ENCODE assay signal across 20 cellular contexts in genomic region chr12:110934093-110934852, GRCh38. TPM values are rescaled to one million over a fixed set of nuclear protein-coding genes. Genes with fewer than 3 reads are reported as not detected.
DNase-seq lines count a peak whose midpoint lies in the region; ATAC-seq, FAIRE-seq and TF ChIP-seq lines count a peak whose summit lies in the region.
"Had no signal": no experiment of that assay in that cellular context is flagged by ENCODE, and none has a peak within 500 bp of the region (broad histone marks: within the 10 kb centered on the region; RNA-seq: fewer than 3 reads in every experiment).

No MANE protein-coding gene starts in this region.

- intact Hi-C loops in adrenal gland (cut with DNase I), result loop anchor here in 1 of 2 donors (10.0 kb wide), 1 partner anchor 381 kb away; no protein-coding TSS in a partner anchor
- intact Hi-C loops in colonic mucosa (cut with DNase I), result no loop called here

- no peak overlapping the region for H3K9ac ChIP-seq in colonic mucosa (ENCODE audit: low read depth in 2 of 2, low read length in 2 of 2)

- H3K36me3 ChIP-seq in adrenal gland (replicated peaks in 1 of 2) (no peaks in the 10 kb centered on the region), colonic mucosa (no peaks in the 10 kb centered on the region)

- H3K27ac ChIP-seq in A549 (peak overlapping the region; percentile 64 to 83), adrenal gland (no peak overlapping the region), colonic mucosa (no peak overlapping the region)

- H3K27me3 ChIP-seq in adrenal gland (no peaks in the 10 kb centered on the region), colonic mucosa (no peaks in the 10 kb centered on the region)

- DNase-seq in A549 (ENCODE audit: low read depth in 1 of 2, low spot score in 1 of 2) (peak; percentile 77 to 80), HPDE6-E6E7 (ENCODE audit: extremely low spot score) (peak; percentile 96), adrenal gland (peak; percentile 31 to 72 (median 67)), iPS-NIHi11 (ENCODE audit: low spot score) (peak; percentile 47), mucosa of gallbladder (ENCODE audit: low spot score) (no peak), colonic mucosa (no peak)
- DNase-seq in effector CD8-positive, alpha-beta T cell (lab: John Stamatoyannopoulos, UW), result no peak
- DNase-seq: activated T-cell treated with anti-CD3 and anti-CD28 coated beads, Interleukin-2, amount 50 U/mL, for 4 hours; AML-193; anterior cingulate cortex; DMS79 treated with DMSO at 0.1 percent for 48 hours; effector memory CD8-positive, alpha-beta T cell; HCEC 1CT; mesenchymal stem cell; NCI-H1436; NCI-H526 had no signal

- H3K4me3 ChIP-seq in A549 (no peak overlapping the region), adrenal gland (no peak overlapping the region), colonic mucosa (no peak overlapping the region)

- ATAC-seq in A549 (peak; percentile 75 to 89; a peak in 5 of 6 replicates), GM21381 (IDR thresholded peaks at IDR 0.05; ENCODE audit: unreplicated experiment) (no peak)
- ATAC-seq: activated CD4-positive, CD25-positive, alpha-beta regulatory T cell treated with anti-CD3 and anti-CD28 coated beads, Interleukin-2, amount 50 U/mL, for 24 hours; activated T-cell treated with anti-CD3 and anti-CD28 coated beads, Interleukin-2, amount 50 U/mL, for 4 hours; effector memory CD8-positive, alpha-beta T cell had no signal

- H3K4me2 ChIP-seq in A549, result peak overlapping the region; percentile 41

- FAIRE-seq in A549 (lab: Jason Lieb, UNC), result no peak
- FAIRE-seq: HTR-8/SVneo had no signal

- POLR2A ChIA-PET in A549 (lab: Yijun Ruan, JAX), result no interaction called here

- no peak for TF ChIP-seq CTCF in A549 (IDR thresholded peaks at IDR 0.05)
- TF ChIP-seq CTCF in adrenal gland (IDR thresholded peaks at IDR 0.05), result no peak
- TF ChIP-seq CTCF in colonic mucosa (IDR thresholded peaks at IDR 0.05), result no peak

- no peaks in the 10 kb centered on the region for H3K9me3 ChIP-seq in A549
- no peaks in the 10 kb centered on the region for H3K9me3 ChIP-seq in adrenal gland (replicated peaks in 1 of 3)
- no peaks in the 10 kb centered on the region for H3K9me3 ChIP-seq in colonic mucosa

- peaks cover 31% of the 10 kb centered on the region for H3K4me1 ChIP-seq in A549
- H3K4me1 ChIP-seq in adrenal gland (replicated peaks in 1 of 2), result no peaks in the 10 kb centered on the region
- no peaks in the 10 kb centered on the region for H3K4me1 ChIP-seq in colonic mucosa

- TF ChIP-seq POLR2A in A549 (IDR thresholded peaks at IDR 0.05; ENCODE audit: low read length) (no peak), adrenal gland (IDR thresholded peaks at IDR 0.05) (no peak)

- peak in 1 of 2 experiments; percentile 44; a peak in 1 of 5 replicates for TF ChIP-seq EP300 in A549 (IDR thresholded peaks at IDR 0.05)

- 9% methylated on average over 3 of the region's 3 CpGs for WGBS in A549 (ENCODE audit: missing lambda C conversion rate)
- WGBS in adrenal gland, 4 donors, result 39 to 52% (median 48%) methylated on average over 3 of the region's 3 CpGs

- CTCF ChIA-PET in A549 (lab: Yijun Ruan, JAX), result interaction anchor here (0.5 to 7.7 kb wide), 11 partner anchors 9 to 1517 kb away, joined by 3 to 71 read pairs (median 4); no protein-coding TSS in a partner anchor

- TF ChIP-seq RAD21 in A549 (conservative IDR thresholded peaks at IDR 0.05 in 1 of 2, IDR thresholded peaks at IDR 0.05 in 1 of 2), result no peak

TF ChIP-seq in A549, 52 proteins besides CTCF, POLR2A, EP300 and RAD21:
- TF ChIP-seq JUN (IDR thresholded peaks at IDR 0.05) (peak in 1 of 2 experiments; percentile 41; a peak in 1 of 5 replicates), SMC3 (IDR thresholded peaks at IDR 0.05) (no peak), JUNB (IDR thresholded peaks at IDR 0.05) (peak; percentile 42), GATA3 (IDR thresholded peaks at IDR 0.05; ENCODE audit: borderline replicate concordance) (peak; percentile 7; the same call in 1 of the 2 replicates), FOSL2 (IDR thresholded peaks at IDR 0.05) (no peak), FOSL2 (CRISPR knock-in tag; IDR thresholded peaks at IDR 0.05) (peak; percentile 80), MAX (IDR thresholded peaks at IDR 0.05) (0 out of 2 replicates have a peak, but pooled peaks have one; percentile 12), HEYL (CRISPR knock-in tag; IDR thresholded peaks at IDR 0.05) (no peak), HOXA7 (CRISPR knock-in tag; IDR thresholded peaks at IDR 0.05) (no peak)

RNA-seq across cellular contexts. Expression of gene MYL2, which starts 13.9 kb away (rescaled TPM):
- polyA plus RNA-seq in A549 (2011; rRNA removed), result 0.13 TPM in 1 of 2 replicates, not detected in the other
- polyA plus RNA-seq in A549 (2012; cell fraction: cytosol; rRNA removed), result not detected in 2 replicates
- 0.12 TPM in 1 of 2 replicates, not detected in the other for polyA plus RNA-seq in A549 (2012; cell fraction: nucleus; rRNA removed)
- polyA plus RNA-seq in A549 (2017; fragmentation: RNase III; extraction: RNeasy Plus Mini Kit Qiagen cat#74134 plus additional on column Dnase treatment), result not detected in 3 replicates
- not detected in 2 replicates for polyA minus RNA-seq in A549 (2011; rRNA and poly(A)+ RNA removed)
- 1 to 10 TPM in 2 of 8 donors, under 1 TPM in 1, not detected in 5; 0.58 to 6.3 (median 2.0) TPM for total RNA-seq in adrenal gland
- polyA plus RNA-seq in adrenal gland, result 1 to 10 TPM in 2 of 3 donors, not detected in 1; 3.2 to 6.5 TPM
- total RNA-seq in mucosa of gallbladder, result not detected
- total RNA-seq in colonic mucosa, result 1 to 10 TPM in 1 of 2 donors, not detected in 1; 2.4 TPM
- total RNA-seq: activated T-cell treated with anti-CD3 and anti-CD28 coated beads, Interleukin-2, amount 50 U/mL, for 4 hours; osteocyte had no signal

Comparison
In these comparisons a context has a peak if more than half of its experiments do, and no peak if none do; other contexts are left out.
1. DNase-seq: peak in A549 (2 of 2), HPDE6-E6E7 (single experiment), adrenal gland (7 of 7) and iPS-NIHi11 (single experiment); none in mucosa of gallbladder (single experiment), colonic mucosa (single experiment) and effector CD8-positive, alpha-beta T cell (single experiment).
2. H3K27ac ChIP-seq: peak in A549 (2 of 2); none in adrenal gland (0 of 5) and colonic mucosa (single experiment).